ENCODE assay signal across 11 cellular contexts in the genomic region with DNA sequence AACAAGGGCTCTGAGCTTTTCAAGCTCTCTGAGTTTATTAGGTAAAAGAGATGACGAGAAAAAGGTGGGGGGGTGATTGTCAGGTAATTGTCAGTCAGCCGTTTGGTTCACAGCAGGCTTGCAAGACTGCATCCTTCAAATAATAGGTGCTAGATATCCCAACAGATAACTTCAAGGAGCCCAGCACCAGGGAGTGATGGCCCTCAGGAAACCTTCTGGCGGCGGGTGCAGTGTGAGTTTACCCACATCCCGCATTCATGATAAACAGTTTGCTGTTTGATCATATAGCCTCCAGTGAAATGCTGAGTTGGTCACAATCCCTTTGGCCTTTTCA. TPM values are rescaled to one million over a fixed set of nuclear protein-coding genes. Genes with fewer than 3 reads are reported as not detected.
DNase-seq lines count a peak whose midpoint lies in the region; ATAC-seq and TF ChIP-seq lines count a peak whose summit lies in the region.
"Not testable (repeated sequence)": the region's sequence is repeated elsewhere in the genome, so short reads cannot be mapped to it uniquely, and the experiment has no call there.
"Had no signal": no experiment of that assay in that cellular context is flagged by ENCODE, and none has a peak within 500 bp of the region (broad histone marks: within the 10 kb centered on the region; RNA-seq: fewer than 3 reads in every experiment).

No MANE protein-coding gene starts in this region.

- H3K27me3 Mint-ChIP-seq in activated naive CD4-positive, alpha-beta T cell treated with anti-CD3 and anti-CD28 coated beads for 36 hours (ENCODE audit: low read depth); effector memory CD8-positive, alpha-beta T cell: not testable (repeated sequence)

- not testable (repeated sequence) for H3K4ac ChIP-seq in mesendoderm (ENCODE audit: low read depth, low read length)

- H3K79me2 ChIP-seq in OCI-LY3 (ENCODE audit: low read length); mesendoderm (ENCODE audit: control insufficient read depth, insufficient read depth, low read length): not testable (repeated sequence)

- WGBS in mesendoderm (ENCODE audit: extremely low coverage, insufficient coverage, low lambda C conversion rate), result no CpG with 5 or more reads among the region's 5 CpGs

- H3K4me2 ChIP-seq in BLaER1, result peak overlapping the region; percentile 98
- H3K4me2 ChIP-seq in OCI-LY3 (ENCODE audit: low read length), result peak overlapping the region; percentile 98
- H3K4me2 ChIP-seq in mesendoderm (ENCODE audit: low read length), result not testable (repeated sequence)

- H3K4me1 ChIP-seq in BLaER1 (peaks cover 84% of the 10 kb centered on the region), OCI-LY3 (ENCODE audit: low read length) (peaks cover 64% of the 10 kb centered on the region), mesendoderm (ENCODE audit: control insufficient read depth, low read depth, low read length) (peaks cover 23% of the 10 kb centered on the region)

- intact Hi-C loops in activated naive CD4-positive, alpha-beta T cell treated with anti-CD3 and anti-CD28 coated beads for 36 hours (cut with micrococcal nuclease), result not testable (repeated sequence)

- ATAC-seq in GM18907 (IDR thresholded peaks at IDR 0.05; ENCODE audit: unreplicated experiment), result peak; percentile 2
- peak; percentile 39 for ATAC-seq in effector memory CD8-positive, alpha-beta T cell (replicated peaks)

- not testable (repeated sequence) for H3K36me3 ChIP-seq in BLaER1; OCI-LY3 (replicated peaks; ENCODE audit: low read depth, low read length); mesendoderm (ENCODE audit: control insufficient read depth, insufficient read depth, low read length)

- not testable (repeated sequence) for H2BK120ac ChIP-seq in mesendoderm (ENCODE audit: low read depth, low read length)

- TF ChIP-seq CTCF in OCI-LY3 (IDR thresholded peaks at IDR 0.05; ENCODE audit: low read depth, low read length), result not testable (repeated sequence)

- not testable (repeated sequence) for H3K79me1 ChIP-seq in mesendoderm (ENCODE audit: low read length)

- H3K9ac ChIP-seq in BLaER1, result peak overlapping the region; percentile 25
- peak overlapping the region; percentile 46; the same call in 1 of the 2 replicates for H3K9ac ChIP-seq in OCI-LY3 (ENCODE audit: low read length)
- not testable (repeated sequence) for H3K9ac ChIP-seq in mesendoderm (ENCODE audit: low read length)

- H3K4me1 Mint-ChIP-seq in activated naive CD4-positive, alpha-beta T cell treated with anti-CD3 and anti-CD28 coated beads for 36 hours (ENCODE audit: low read depth), result peaks cover 76% of the 10 kb centered on the region
- peaks cover 72 to 86% of the 10 kb centered on the region in 2 donors for H3K4me1 Mint-ChIP-seq in effector memory CD8-positive, alpha-beta T cell (ENCODE audit: low read depth in 2 of 2)

- peak; percentile 15 to 22 for DNase-seq in activated CD4-positive, alpha-beta T cell treated with anti-CD3 and anti-CD28 coated beads, Interleukin-2, amount 50 U/mL, for 48 hours
- not testable (repeated sequence) for DNase-seq in activated naive CD4-positive, alpha-beta T cell treated with anti-CD3 and anti-CD28 coated beads for 36 hours
- DNase-seq in effector memory CD8-positive, alpha-beta T cell, result peak in 1 of 3 experiments; percentile 60
- peak; percentile 93 for DNase-seq in mesendoderm
- peak; percentile 26 for DNase-seq in stimulated activated naive CD4-positive, alpha-beta T cell treated with Interleukin-2 at 50 U/mL for 16 hours (lab: John Stamatoyannopoulos, UW)

- H2BK15ac ChIP-seq in mesendoderm (replicated peaks; ENCODE audit: low read depth), result not testable (repeated sequence)

- not testable (repeated sequence) for H3K18ac ChIP-seq in mesendoderm (ENCODE audit: low read length)

- H3K27ac Mint-ChIP-seq in activated naive CD4-positive, alpha-beta T cell treated with anti-CD3 and anti-CD28 coated beads for 36 hours, result peak overlapping the region; percentile 4
- H3K27ac Mint-ChIP-seq in effector memory CD8-positive, alpha-beta T cell, result peak overlapping the region; percentile 96 to 98

- not testable (repeated sequence) for H2AFZ ChIP-seq in OCI-LY3 (ENCODE audit: low read depth, low read length)

- not testable (repeated sequence) for H4K5ac ChIP-seq in mesendoderm (ENCODE audit: low read length)

- not testable (repeated sequence) for H3K23ac ChIP-seq in mesendoderm (ENCODE audit: low read length)

- not testable (repeated sequence) for H4K8ac ChIP-seq in mesendoderm (ENCODE audit: low read depth, low read length)

- H3K4me3 ChIP-seq in BLaER1; mesendoderm (ENCODE audit: low read length): not testable (repeated sequence)
- H3K4me3 ChIP-seq in OCI-LY3 (ENCODE audit: low read length), result peak overlapping the region; percentile 69

- H3K56ac ChIP-seq in mesendoderm (ENCODE audit: low read length), result not testable (repeated sequence)

- CTCF ChIA-PET in activated naive CD4-positive, alpha-beta T cell treated with anti-CD3 and anti-CD28 coated beads for 36 hours (lab: Charles Lee), result interaction anchor here (1.4 to 6.6 kb wide), 3 partner anchors 10 to 96 kb away, joined by 5 to 49 read pairs (median 6); no protein-coding TSS in a partner anchor

- H3K4me3 Mint-ChIP-seq in activated naive CD4-positive, alpha-beta T cell treated with anti-CD3 and anti-CD28 coated beads for 36 hours, result not testable (repeated sequence)
- peak overlapping the region; percentile 96 to 99 for H3K4me3 Mint-ChIP-seq in effector memory CD8-positive, alpha-beta T cell

- H3K27ac ChIP-seq in BLaER1 (peak overlapping the region; percentile 95), OCI-LY3 (ENCODE audit: low read length) (peak overlapping the region; percentile 80), mesendoderm (ENCODE audit: low read depth, low read length) (peak overlapping the region; percentile 88)

- H3K9me3 ChIP-seq in BLaER1; OCI-LY3 (ENCODE audit: insufficient read depth, low read length): not testable (repeated sequence)

- not testable (repeated sequence) for H4K20me1 ChIP-seq in BLaER1; OCI-LY3 (ENCODE audit: insufficient read depth, low read length)

- H3K36me3 Mint-ChIP-seq in activated naive CD4-positive, alpha-beta T cell treated with anti-CD3 and anti-CD28 coated beads for 36 hours (ENCODE audit: low read depth), result not testable (repeated sequence)
- peaks cover 99% of the 10 kb centered on the region for H3K36me3 Mint-ChIP-seq in effector memory CD8-positive, alpha-beta T cell (ENCODE audit: insufficient read depth)

- not testable (repeated sequence) for H2AK5ac ChIP-seq in mesendoderm (ENCODE audit: low read length)

- H2BK5ac ChIP-seq in mesendoderm (ENCODE audit: low read length), result not testable (repeated sequence)

- H3K27me3 ChIP-seq in BLaER1; OCI-LY3 (ENCODE audit: low read depth, low read length); mesendoderm (ENCODE audit: insufficient read depth, low read length, poor library complexity): not testable (repeated sequence)

- H3K9me3 Mint-ChIP-seq in activated naive CD4-positive, alpha-beta T cell treated with anti-CD3 and anti-CD28 coated beads for 36 hours; effector memory CD8-positive, alpha-beta T cell: not testable (repeated sequence)

RNA-seq across cellular contexts. Expression of gene APOL3, which starts 1.2 kb away (rescaled TPM):
- total RNA-seq in activated naive CD4-positive, alpha-beta T cell treated with anti-CD3 and anti-CD28 coated beads for 36 hours, result 10 to 100 TPM; 35.0 to 37.8 TPM
- 0.74 TPM for polyA plus RNA-seq in mesendoderm (2013, experiment 1 of 2)
- 0.66 TPM for polyA plus RNA-seq in mesendoderm (2013, experiment 2 of 2)
- total RNA-seq: cardiac muscle cell, PC-3 had no signal
- polyA plus RNA-seq: cardiac muscle cell had no signal

RNA-seq across cellular contexts. Expression of gene APOL4, which starts 39.8 kb away (rescaled TPM):
- under 1 TPM; 0.07 to 0.20 TPM for total RNA-seq in activated naive CD4-positive, alpha-beta T cell treated with anti-CD3 and anti-CD28 coated beads for 36 hours
- polyA plus RNA-seq in mesendoderm (2013, experiment 1 of 2), result 0.01 TPM
- polyA plus RNA-seq in mesendoderm (2013, experiment 2 of 2), result 0.01 TPM
- total RNA-seq: HT-29 had no signal
- polyA plus RNA-seq: cardiac muscle cell had no signal
